18 cellular contexts compared by ENCODE assay signal in the genomic region with DNA sequence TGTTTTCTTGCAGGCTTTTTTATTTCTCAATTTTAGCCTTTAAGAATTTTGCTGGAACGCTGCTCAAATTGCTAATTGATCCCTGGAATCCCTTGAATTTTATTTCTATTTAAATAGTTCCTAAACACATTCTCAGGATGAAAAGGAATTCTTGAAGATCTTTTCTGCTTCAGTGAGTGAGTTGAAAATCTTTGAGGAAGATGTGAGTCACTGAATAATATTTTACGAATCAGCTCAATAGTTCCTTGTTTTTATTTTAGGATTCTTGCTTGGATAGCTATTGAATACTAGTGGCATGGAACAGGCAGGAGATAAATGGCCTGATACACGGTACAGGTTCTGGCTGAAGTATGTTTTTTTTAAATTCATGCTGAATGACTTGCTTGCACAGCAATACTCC.
DNase-seq lines count a peak whose midpoint lies in the region; ATAC-seq and TF ChIP-seq lines count a peak whose summit lies in the region.
"Had no signal": no experiment of that assay in that cellular context is flagged by ENCODE, and none has a peak within 500 bp of the region (broad histone marks: within the 10 kb centered on the region; RNA-seq: fewer than 3 reads in every experiment).

No MANE protein-coding gene starts in this region.

- CTCF ChIA-PET in CD4-positive, alpha-beta T cell (lab: Charles Lee), result no interaction called here

- H3K36me3 ChIP-seq in KMS-11 (ENCODE audit: insufficient read depth) (no peaks in the 10 kb centered on the region), neural cell (ENCODE audit: insufficient read depth, low read length) (peaks cover 8% of the 10 kb centered on the region)

- no peak for TF ChIP-seq CTCF in KMS-11 (conservative IDR thresholded peaks at IDR 0.05; ENCODE audit: low read depth, low read length)
- no peak for TF ChIP-seq CTCF in neural cell (IDR thresholded peaks at IDR 0.05; ENCODE audit: poor library complexity, severe bottlenecking)
- no peak for TF ChIP-seq CTCF in CD4-positive, alpha-beta T cell (IDR thresholded peaks at IDR 0.05)

- POLR2A ChIA-PET in CD4-positive, alpha-beta T cell (lab: Charles Lee), result no interaction called here

- TF ChIP-seq RAD21 in neural cell (conservative IDR thresholded peaks at IDR 0.05), result no peak

- no peaks in the 10 kb centered on the region for H3K4me1 Mint-ChIP-seq in CD4-positive, alpha-beta T cell (ENCODE audit: low read depth)
- H3K4me1 Mint-ChIP-seq: CD8-positive, alpha-beta memory T cell had no signal

- H3K4me2 ChIP-seq in KMS-11 (peak overlapping the region; percentile 48), neural cell (ENCODE audit: low read length) (no peak overlapping the region)
- H3K4me2 ChIP-seq: SK-N-SH had no signal

- no peak overlapping the region for H3K9ac ChIP-seq in KMS-11
- no peak overlapping the region for H3K9ac ChIP-seq in neural cell (ENCODE audit: low read length)
- H3K9ac ChIP-seq: SK-N-SH had no signal

- peaks cover 14% of the 10 kb centered on the region for H3K27me3 Mint-ChIP-seq in CD4-positive, alpha-beta T cell

- H3K9me2 ChIP-seq in neural cell (ENCODE audit: insufficient read depth, low read length), result no peaks in the 10 kb centered on the region
- H3K9me2 ChIP-seq: SK-N-SH had no signal

- no peak overlapping the region for H3K27ac Mint-ChIP-seq in CD4-positive, alpha-beta T cell
- H3K27ac Mint-ChIP-seq: CD8-positive, alpha-beta memory T cell had no signal

- DNase-seq in astrocyte of the hippocampus (ENCODE audit: low read depth, low spot score) (peak; percentile 72), NCI-H2171 (lab: John Stamatoyannopoulos, UW) (no peak)
- no peak for DNase-seq in CD4-positive, alpha-beta T cell
- DNase-seq: C1 segment of cervical spinal cord; CD8-positive, alpha-beta memory T cell; Kasumi-1; NCI-H1417; NCI-H1694 treated with DMSO at 0.1 percent for 48 hours; NCI-H2081 treated with DMSO at 0.1 percent for 48 hours; NK-92 treated with Interleukin-12 subunit alpha and Interleukin-12 subunit beta, amount 100 ng/mL, for 24 hours; SHP77 treated with DMSO at 0.1 percent for 48 hours; SK-N-SH had no signal

- H2AFZ ChIP-seq in KMS-11 (ENCODE audit: low read depth), result no peak overlapping the region
- no peak overlapping the region for H2AFZ ChIP-seq in neural cell (ENCODE audit: low read depth, low read length)

- no peaks in the 10 kb centered on the region for H3K9me3 Mint-ChIP-seq in CD4-positive, alpha-beta T cell

- no peak overlapping the region for H3K4me3 ChIP-seq in KMS-11 (IDR thresholded peaks at IDR 0.05; ENCODE audit: insufficient read depth, low read depth, low read length)
- no peak overlapping the region for H3K4me3 ChIP-seq in neural cell (ENCODE audit: low read length)

- no peaks in the 10 kb centered on the region for H3K9me3 ChIP-seq in neural cell (ENCODE audit: low read length)
- no peaks in the 10 kb centered on the region for H3K9me3 ChIP-seq in CD4-positive, alpha-beta T cell (ENCODE audit: control insufficient read depth, low read length)
- H3K9me3 ChIP-seq: SK-N-SH had no signal

- no peaks in the 10 kb centered on the region for H4K20me1 ChIP-seq in KMS-11 (ENCODE audit: insufficient read depth)
- H4K20me1 ChIP-seq in neural cell (ENCODE audit: insufficient read depth), result no peaks in the 10 kb centered on the region

- no peak for ATAC-seq in HG02571 (IDR thresholded peaks at IDR 0.05; ENCODE audit: unreplicated experiment)
- no peak for ATAC-seq in CD4-positive, alpha-beta T cell (ENCODE audit: poor library complexity)
- ATAC-seq in GM18498 (IDR thresholded peaks at IDR 0.05; ENCODE audit: unreplicated experiment), result no peak
- ATAC-seq: HCT116 had no signal

- no peaks in the 10 kb centered on the region for H3K36me3 Mint-ChIP-seq in CD4-positive, alpha-beta T cell (ENCODE audit: low read depth)
- H3K36me3 Mint-ChIP-seq: CD8-positive, alpha-beta memory T cell had no signal

- peaks cover 6% of the 10 kb centered on the region; the same call in 1 of the 2 replicates for H3K27me3 ChIP-seq in KMS-11 (ENCODE audit: insufficient read depth, low read depth)
- no peaks in the 10 kb centered on the region for H3K27me3 ChIP-seq in neural cell (ENCODE audit: insufficient read depth, low read depth, low read length)
- no peaks in the 10 kb centered on the region for H3K27me3 ChIP-seq in CD4-positive, alpha-beta T cell (ENCODE audit: control insufficient read depth, insufficient read depth, low read length)

- H3K27ac ChIP-seq in KMS-11, result no peak overlapping the region
- peak overlapping the region; percentile 5 for H3K27ac ChIP-seq in neural cell (ENCODE audit: low read length)
- no peak overlapping the region for H3K27ac ChIP-seq in CD4-positive, alpha-beta T cell (ENCODE audit: low read depth, low read length)
- H3K27ac ChIP-seq: RWPE1 had no signal

- intact Hi-C loops in CD4-positive, alpha-beta T cell (cut with DNase I, micrococcal nuclease), result no loop called here

- peaks cover 4% of the 10 kb centered on the region for H3F3A ChIP-seq in neural cell (ENCODE audit: insufficient read depth, low read length, poor library complexity, severe bottlenecking)

- H3K4me3 Mint-ChIP-seq in CD4-positive, alpha-beta T cell, result no peak overlapping the region
- H3K4me3 Mint-ChIP-seq: CD8-positive, alpha-beta memory T cell had no signal

- TF ChIP-seq EP300 in neural cell (conservative IDR thresholded peaks at IDR 0.05; ENCODE audit: poor library complexity, severe bottlenecking), result no peak

- H3K79me2 ChIP-seq in KMS-11 (ENCODE audit: insufficient read depth, low read depth) (no peaks in the 10 kb centered on the region), neural cell (replicated peaks; ENCODE audit: insufficient read depth, low read length) (peaks cover 5% of the 10 kb centered on the region)

- H3K4me1 ChIP-seq in KMS-11 (ENCODE audit: low read depth, poor library complexity, severe bottlenecking), result peaks cover 23% of the 10 kb centered on the region

TF ChIP-seq in neural cell, 6 proteins besides CTCF, POLR2A, EP300 and RAD21:
- TF ChIP-seq POLR2AphosphoS5 (IDR thresholded peaks at IDR 0.05), result no peak
- no peak for TF ChIP-seq TAF1 (IDR thresholded peaks at IDR 0.05; ENCODE audit: low read depth)
- no peak for TF ChIP-seq SMC3 (conservative IDR thresholded peaks at IDR 0.05; ENCODE audit: poor library complexity)
- TF ChIP-seq MXI1 (conservative IDR thresholded peaks at IDR 0.05; ENCODE audit: poor library complexity, severe bottlenecking), result no peak
- TF ChIP-seq EZH2 (IDR thresholded peaks at IDR 0.05; ENCODE audit: borderline replicate concordance, insufficient read depth, low read length, poor library complexity, severe bottlenecking), result no peak
- TF ChIP-seq, protein P1, sequence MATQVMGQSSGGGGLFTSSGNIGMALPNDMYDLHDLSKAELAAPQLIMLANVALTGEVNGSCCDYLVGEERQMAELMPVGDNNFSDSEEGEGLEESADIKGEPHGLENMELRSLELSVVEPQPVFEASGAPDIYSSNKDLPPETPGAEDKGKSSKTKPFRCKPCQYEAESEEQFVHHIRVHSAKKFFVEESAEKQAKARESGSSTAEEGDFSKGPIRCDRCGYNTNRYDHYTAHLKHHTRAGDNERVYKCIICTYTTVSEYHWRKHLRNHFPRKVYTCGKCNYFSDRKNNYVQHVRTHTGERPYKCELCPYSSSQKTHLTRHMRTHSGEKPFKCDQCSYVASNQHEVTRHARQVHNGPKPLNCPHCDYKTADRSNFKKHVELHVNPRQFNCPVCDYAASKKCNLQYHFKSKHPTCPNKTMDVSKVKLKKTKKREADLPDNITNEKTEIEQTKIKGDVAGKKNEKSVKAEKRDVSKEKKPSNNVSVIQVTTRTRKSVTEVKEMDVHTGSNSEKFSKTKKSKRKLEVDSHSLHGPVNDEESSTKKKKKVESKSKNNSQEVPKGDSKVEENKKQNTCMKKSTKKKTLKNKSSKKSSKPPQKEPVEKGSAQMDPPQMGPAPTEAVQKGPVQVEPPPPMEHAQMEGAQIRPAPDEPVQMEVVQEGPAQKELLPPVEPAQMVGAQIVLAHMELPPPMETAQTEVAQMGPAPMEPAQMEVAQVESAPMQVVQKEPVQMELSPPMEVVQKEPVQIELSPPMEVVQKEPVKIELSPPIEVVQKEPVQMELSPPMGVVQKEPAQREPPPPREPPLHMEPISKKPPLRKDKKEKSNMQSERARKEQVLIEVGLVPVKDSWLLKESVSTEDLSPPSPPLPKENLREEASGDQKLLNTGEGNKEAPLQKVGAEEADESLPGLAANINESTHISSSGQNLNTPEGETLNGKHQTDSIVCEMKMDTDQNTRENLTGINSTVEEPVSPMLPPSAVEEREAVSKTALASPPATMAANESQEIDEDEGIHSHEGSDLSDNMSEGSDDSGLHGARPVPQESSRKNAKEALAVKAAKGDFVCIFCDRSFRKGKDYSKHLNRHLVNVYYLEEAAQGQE (IDR thresholded peaks at IDR 0.05; ENCODE audit: borderline replicate concordance), result no peak
